In genomic region chr6:43304882-43305281, GRCh38 we compare ENCODE assay signal across 33 cellular contexts. TPM values are rescaled to one million over a fixed set of nuclear protein-coding genes. Genes with fewer than 3 reads are reported as not detected.
"Had no signal": no experiment of that assay in that cellular context is flagged by ENCODE, and none has a peak within 500 bp of the region (broad histone marks: within the 10 kb centered on the region; RNA-seq: fewer than 3 reads in every experiment).

No MANE protein-coding gene starts in this region.

- H3K4me2 ChIP-seq: neural progenitor cell, smooth muscle cell had no signal

- H3K9me3 ChIP-seq: ovary, psoas muscle, spleen, suprapubic skin, testis, tibial artery, transverse colon, vagina had no signal

- H3K27me3 ChIP-seq: neural progenitor cell, ovary, testis, vagina had no signal

- H3K4me3 Mint-ChIP-seq: naive thymus-derived CD4-positive, alpha-beta T cell; natural killer cell; nephron; neural progenitor cell; stimulated activated memory B cell treated with anti-CD40 and anti-IgM and Interleukin-4, amounts not matched to agents 10 μg/mL and 1 μg/mL and 100 μg/mL, for 72 hours; stimulated activated naive CD8-positive, alpha-beta T cell treated with anti-CD3 and anti-CD28 coated beads, Interleukin-15, Interleukin-2, amounts not matched to agents 100 ng/mL and 50 ng/mL, for 24 hours; type B pancreatic cell had no signal

- H2AFZ ChIP-seq: neural progenitor cell, parathyroid adenoma had no signal

- H3K79me2 ChIP-seq: parathyroid adenoma had no signal

- H3K9ac ChIP-seq: neural progenitor cell, parathyroid adenoma had no signal

- H3K9me3 Mint-ChIP-seq: naive thymus-derived CD4-positive, alpha-beta T cell; natural killer cell; nephron; neural progenitor cell; stimulated activated memory B cell treated with anti-CD40 and anti-IgM and Interleukin-4, amounts not matched to agents 10 μg/mL and 1 μg/mL and 100 μg/mL, for 72 hours; stimulated activated naive CD8-positive, alpha-beta T cell treated with anti-CD3 and anti-CD28 coated beads, Interleukin-15, Interleukin-2, amounts not matched to agents 100 ng/mL and 50 ng/mL, for 24 hours; type B pancreatic cell had no signal

- H3K27ac Mint-ChIP-seq: natural killer cell; nephron; neural progenitor cell; progenitor cell of endocrine pancreas; stimulated activated memory B cell treated with anti-CD40 and anti-IgM and Interleukin-4, amounts not matched to agents 10 μg/mL and 1 μg/mL and 100 μg/mL, for 72 hours; stimulated activated naive CD8-positive, alpha-beta T cell treated with anti-CD3 and anti-CD28 coated beads, Interleukin-15, Interleukin-2, amounts not matched to agents 100 ng/mL and 50 ng/mL, for 24 hours; type B pancreatic cell had no signal

- H3K27ac ChIP-seq: neural progenitor cell, ovary, parathyroid adenoma, psoas muscle, skin epidermis, spleen, suprapubic skin, testis, tibial artery, transverse colon, vagina had no signal

- ATAC-seq: naive thymus-derived CD4-positive, alpha-beta T cell; natural killer cell; psoas muscle; right cardiac atrium; sciatic nerve; stimulated activated memory B cell treated with anti-CD40 and anti-IgM and Interleukin-4, amounts not matched to agents 10 μg/mL and 1 μg/mL and 100 μg/mL, for 72 hours had no signal

- H3K36me3 ChIP-seq: neural progenitor cell, ovary, spleen, suprapubic skin, tibial artery, transverse colon, vagina had no signal

- DNase-seq: naive thymus-derived CD4-positive, alpha-beta T cell; natural killer cell; occipital lobe; ovary; posterior cingulate gyrus; psoas muscle; right cardiac atrium; spleen; stimulated activated CD4-positive, alpha-beta T cell treated with anti-CD3 and anti-CD28 coated beads, Interleukin-12 subunit alpha, Interleukin-12 subunit beta, amount 100 ng/mL, for 4 hours; stimulated activated CD4-positive, alpha-beta T cell treated with anti-CD3 and anti-CD28 coated beads, Interleukin-1b, Interleukin-23, amount 100 ng/mL, for 48 hours; stimulated activated CD4-positive, alpha-beta T cell treated with anti-CD3 and anti-CD28 coated beads, Interleukin-4, amount 100 ng/mL, for 1 hour; stimulated activated CD4-positive, alpha-beta T cell treated with anti-CD3 and anti-CD28 coated beads, Interleukin-4, amount 100 ng/mL, for 4 hours; stimulated activated CD8-positive, alpha-beta memory T cell treated with anti-CD3 and anti-CD28 coated beads, Interleukin-4, amount 100 ng/mL, for 48 hours; stimulated activated naive CD4-positive, alpha-beta T cell treated with Interleukin-2 at 50 U/mL for 16 hours; substantia nigra; testis; tibial artery; transverse colon had no signal

- H3K4me3 ChIP-seq: neural progenitor cell, ovary, psoas muscle, skin epidermis, smooth muscle cell, spleen, suprapubic skin, testis, tibial artery, transverse colon, vagina had no signal

- H3K4me1 ChIP-seq: parathyroid adenoma had no signal

- H3K36me3 Mint-ChIP-seq: naive thymus-derived CD4-positive, alpha-beta T cell; natural killer cell; neural progenitor cell; stimulated activated memory B cell treated with anti-CD40 and anti-IgM and Interleukin-4, amounts not matched to agents 10 μg/mL and 1 μg/mL and 100 μg/mL, for 72 hours; type B pancreatic cell had no signal

RNA-seq across cellular contexts. Expression of gene CRIP3, which starts 3.7 kb away (rescaled TPM):
- total RNA-seq: osteoblast, smooth muscle cell, vagina had no signal
- polyA plus RNA-seq: naive thymus-derived CD4-positive, alpha-beta T cell; smooth muscle cell had no signal

RNA-seq across cellular contexts. Expression of gene SLC22A7, which starts 6.8 kb away (rescaled TPM):
- total RNA-seq: naive thymus-derived CD4-positive, alpha-beta T cell; natural killer cell; osteoblast; progenitor cell of endocrine pancreas; psoas muscle; renal cortical epithelial cell; right cardiac atrium; sciatic nerve; smooth muscle cell; spleen; suprapubic skin; testis; transverse colon; ureter; vagina had no signal
- polyA plus RNA-seq: naive thymus-derived CD4-positive, alpha-beta T cell; ovary; psoas muscle; right cardiac atrium; smooth muscle cell; spleen had no signal
